3 cellular contexts compared by ENCODE assay signal in genomic region chr3:19012846-19013245, GRCh38.
"Had no signal": no experiment of that assay in that cellular context is flagged by ENCODE, and none has a peak within 500 bp of the region (broad histone marks: within the 10 kb centered on the region; RNA-seq: fewer than 3 reads in every experiment).

No MANE protein-coding gene starts in this region.

- DNase-seq: IMR-90 had no signal

- H3K4me3 ChIP-seq: K562 had no signal

- ATAC-seq: HepG2, K562 had no signal
